1 cellular context compared by ENCODE assay signal in the genomic region with DNA sequence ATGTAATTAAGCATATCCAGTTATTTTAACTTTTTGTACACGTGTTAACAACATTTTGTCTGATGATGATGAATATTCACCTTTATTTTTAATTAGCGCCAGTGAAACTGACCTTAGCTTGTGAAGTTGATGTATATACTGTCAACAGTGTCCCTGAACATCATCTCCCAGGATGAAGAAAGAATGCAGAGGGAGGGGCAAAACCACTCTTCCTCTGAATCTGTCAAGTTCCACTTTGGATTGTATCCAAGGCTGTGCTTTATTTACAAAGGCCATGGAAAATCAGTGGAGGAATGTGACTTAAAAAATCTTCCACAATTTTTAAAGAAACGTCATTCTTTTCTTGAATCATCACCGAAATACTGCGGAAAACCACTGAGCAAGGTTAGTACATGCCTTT.
TF ChIP-seq lines count a peak whose summit lies in the region.

No MANE protein-coding gene starts in this region.

TF ChIP-seq in HepG2, 621 proteins besides CTCF, POLR2A, EP300 and RAD21 (continued from another document and continues in another):
- TF ChIP-seq ZNF614 (CRISPR knock-in tag; IDR thresholded peaks at IDR 0.05; ENCODE audit: borderline replicate concordance) (peak; percentile 80; the same call in 1 of the 2 replicates), MED8 (CRISPR knock-in tag; IDR thresholded peaks at IDR 0.05; ENCODE audit: insufficient replicate concordance) (no peak), ZNF256 (CRISPR knock-in tag; conservative IDR thresholded peaks at IDR 0.05) (no peak), XBP1 (CRISPR knock-in tag; IDR thresholded peaks at IDR 0.05) (no peak), ZNF883 (CRISPR knock-in tag; IDR thresholded peaks at IDR 0.05; ENCODE audit: not compliant biosample characterization) (no peak), RBM39 (IDR thresholded peaks at IDR 0.05; ENCODE audit: low read depth, low read length, poor library complexity, severe bottlenecking) (no peak), ZNF331 (CRISPR knock-in tag; IDR thresholded peaks at IDR 0.05) (peak; percentile 79), BCL6 (CRISPR knock-in tag; IDR thresholded peaks at IDR 0.05) (peak; percentile 83), ZNF546 (CRISPR knock-in tag; conservative IDR thresholded peaks at IDR 0.05) (no peak), MATR3 (CRISPR knock-in tag; IDR thresholded peaks at IDR 0.05) (no peak), CEBPG (CRISPR knock-in tag; IDR thresholded peaks at IDR 0.05) (peak; percentile 85), IKZF4 (CRISPR knock-in tag; IDR thresholded peaks at IDR 0.05; ENCODE audit: borderline replicate concordance, low read depth, not compliant biosample characterization) (no peak), POLR2G (IDR thresholded peaks at IDR 0.05; ENCODE audit: low read depth, low read length) (no peak), NCOR1 (IDR thresholded peaks at IDR 0.05; ENCODE audit: borderline replicate concordance, low read length) (0 out of 2 replicates have a peak, but pooled peaks have one; percentile 7), ZNF138 (CRISPR knock-in tag; IDR thresholded peaks at IDR 0.05; ENCODE audit: low read depth) (no peak), FOXM1 (CRISPR knock-in tag; IDR thresholded peaks at IDR 0.05) (no peak), MIXL1 (CRISPR knock-in tag; IDR thresholded peaks at IDR 0.05) (peak; percentile 48; the same call in 1 of the 2 replicates), ZFY (CRISPR knock-in tag; IDR thresholded peaks at IDR 0.05) (no peak), DNMT3B (CRISPR knock-in tag; conservative IDR thresholded peaks at IDR 0.05) (0 out of 2 replicates have a peak, but pooled peaks have one; percentile 73), HOXA7 (CRISPR knock-in tag; IDR thresholded peaks at IDR 0.05) (no peak), AGO2 (optimal IDR thresholded peaks at IDR 0.05; ENCODE audit: low read depth, low read length) (no peak), ZNF333 (CRISPR knock-in tag; IDR thresholded peaks at IDR 0.05; ENCODE audit: borderline replicate concordance) (no peak), MAZ (IDR thresholded peaks at IDR 0.05; ENCODE audit: borderline replicate concordance, low read depth, low read length) (peak; percentile 90; the same call in 1 of the 2 replicates), MAZ (CRISPR knock-in tag; IDR thresholded peaks at IDR 0.05; ENCODE audit: low read depth) (peak; percentile 55; the same call in 1 of the 2 replicates), ATF7 (IDR thresholded peaks at IDR 0.05) (no peak), ATF7 (CRISPR knock-in tag; IDR thresholded peaks at IDR 0.05) (no peak), SP5 (CRISPR knock-in tag; IDR thresholded peaks at IDR 0.05; ENCODE audit: borderline replicate concordance, low read depth) (peak; percentile 97), POLR2AphosphoS5 (IDR thresholded peaks at IDR 0.05; ENCODE audit: low read depth, low read length) (no peak), ZNF670 (CRISPR knock-in tag; IDR thresholded peaks at IDR 0.05; ENCODE audit: borderline replicate concordance) (no peak), GTF3A (CRISPR knock-in tag; conservative IDR thresholded peaks at IDR 0.05) (no peak), FOXA1 (IDR thresholded peaks at IDR 0.05) (no peak), FOXA1 (CRISPR knock-in tag; IDR thresholded peaks at IDR 0.05) (peak; percentile 88), ELF3 (CRISPR knock-in tag; IDR thresholded peaks at IDR 0.05) (peak; percentile 68), ZNF703 (CRISPR knock-in tag; IDR thresholded peaks at IDR 0.05; ENCODE audit: borderline replicate concordance) (no peak), HMGA1 (CRISPR knock-in tag; conservative IDR thresholded peaks at IDR 0.05) (no peak), ZNF720 (CRISPR knock-in tag; IDR thresholded peaks at IDR 0.05) (no peak), AGO1 (IDR thresholded peaks at IDR 0.05; ENCODE audit: low read depth, low read length, poor library complexity, severe bottlenecking) (no peak), SP140L (CRISPR knock-in tag; IDR thresholded peaks at IDR 0.05; ENCODE audit: borderline replicate concordance) (peak; percentile 54; the same call in 1 of the 2 replicates), KLF11 (CRISPR knock-in tag; IDR thresholded peaks at IDR 0.05) (peak; percentile 62; the same call in 1 of the 2 replicates), RARA (CRISPR knock-in tag; IDR thresholded peaks at IDR 0.05) (0 out of 2 replicates have a peak, but pooled peaks have one; percentile 18), HOXA3 (CRISPR knock-in tag; IDR thresholded peaks at IDR 0.05) (peak; percentile 49), KDM5A (IDR thresholded peaks at IDR 0.05; ENCODE audit: borderline replicate concordance, low read length) (no peak), ZMYM4 (CRISPR knock-in tag; IDR thresholded peaks at IDR 0.05) (peak; percentile 30; the same call in 1 of the 2 replicates), ZNF205 (CRISPR knock-in tag; IDR thresholded peaks at IDR 0.05) (no peak), ZBTB21 (CRISPR knock-in tag; IDR thresholded peaks at IDR 0.05) (peak; percentile 64), RCOR2 (CRISPR knock-in tag; IDR thresholded peaks at IDR 0.05) (peak; percentile 92), ZNF780A (CRISPR knock-in tag; IDR thresholded peaks at IDR 0.05) (no peak), ZNF746 (CRISPR knock-in tag; IDR thresholded peaks at IDR 0.05) (no peak)
- TF ChIP-seq, protein P1, sequence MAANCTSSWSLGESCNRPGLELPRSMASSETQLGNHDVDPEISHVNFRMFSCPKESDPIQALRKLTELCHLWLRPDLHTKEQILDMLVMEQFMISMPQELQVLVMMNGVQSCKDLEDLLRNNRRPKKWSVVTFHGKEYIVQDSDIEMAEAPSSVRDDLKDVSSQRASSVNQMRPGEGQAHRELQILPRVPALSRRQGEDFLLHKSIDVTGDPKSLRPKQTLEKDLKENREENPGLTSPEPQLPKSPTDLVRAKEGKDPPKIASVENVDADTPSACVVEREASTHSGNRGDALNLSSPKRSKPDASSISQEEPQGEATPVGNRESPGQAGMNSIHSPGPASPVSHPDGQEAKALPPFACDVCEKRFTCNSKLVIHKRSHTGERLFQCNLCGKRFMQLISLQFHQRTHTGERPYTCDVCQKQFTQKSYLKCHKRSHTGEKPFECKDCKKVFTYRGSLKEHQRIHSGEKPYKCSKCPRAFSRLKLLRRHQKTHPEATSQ (CRISPR knock-in tag; IDR thresholded peaks at IDR 0.05; ENCODE audit: borderline replicate concordance): no peak
- TF ChIP-seq, protein P2, sequence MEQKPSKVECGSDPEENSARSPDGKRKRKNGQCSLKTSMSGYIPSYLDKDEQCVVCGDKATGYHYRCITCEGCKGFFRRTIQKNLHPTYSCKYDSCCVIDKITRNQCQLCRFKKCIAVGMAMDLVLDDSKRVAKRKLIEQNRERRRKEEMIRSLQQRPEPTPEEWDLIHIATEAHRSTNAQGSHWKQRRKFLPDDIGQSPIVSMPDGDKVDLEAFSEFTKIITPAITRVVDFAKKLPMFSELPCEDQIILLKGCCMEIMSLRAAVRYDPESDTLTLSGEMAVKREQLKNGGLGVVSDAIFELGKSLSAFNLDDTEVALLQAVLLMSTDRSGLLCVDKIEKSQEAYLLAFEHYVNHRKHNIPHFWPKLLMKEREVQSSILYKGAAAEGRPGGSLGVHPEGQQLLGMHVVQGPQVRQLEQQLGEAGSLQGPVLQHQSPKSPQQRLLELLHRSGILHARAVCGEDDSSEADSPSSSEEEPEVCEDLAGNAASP (CRISPR knock-in tag; IDR thresholded peaks at IDR 0.05; ENCODE audit: borderline replicate concordance): peak; percentile 57; the same call in 1 of the 2 replicates
- TF ChIP-seq, protein P3, sequence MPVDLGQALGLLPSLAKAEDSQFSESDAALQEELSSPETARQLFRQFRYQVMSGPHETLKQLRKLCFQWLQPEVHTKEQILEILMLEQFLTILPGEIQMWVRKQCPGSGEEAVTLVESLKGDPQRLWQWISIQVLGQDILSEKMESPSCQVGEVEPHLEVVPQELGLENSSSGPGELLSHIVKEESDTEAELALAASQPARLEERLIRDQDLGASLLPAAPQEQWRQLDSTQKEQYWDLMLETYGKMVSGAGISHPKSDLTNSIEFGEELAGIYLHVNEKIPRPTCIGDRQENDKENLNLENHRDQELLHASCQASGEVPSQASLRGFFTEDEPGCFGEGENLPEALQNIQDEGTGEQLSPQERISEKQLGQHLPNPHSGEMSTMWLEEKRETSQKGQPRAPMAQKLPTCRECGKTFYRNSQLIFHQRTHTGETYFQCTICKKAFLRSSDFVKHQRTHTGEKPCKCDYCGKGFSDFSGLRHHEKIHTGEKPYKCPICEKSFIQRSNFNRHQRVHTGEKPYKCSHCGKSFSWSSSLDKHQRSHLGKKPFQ (CRISPR knock-in tag; IDR thresholded peaks at IDR 0.05; ENCODE audit: insufficient replicate concordance): no peak
- TF ChIP-seq, protein P4, sequence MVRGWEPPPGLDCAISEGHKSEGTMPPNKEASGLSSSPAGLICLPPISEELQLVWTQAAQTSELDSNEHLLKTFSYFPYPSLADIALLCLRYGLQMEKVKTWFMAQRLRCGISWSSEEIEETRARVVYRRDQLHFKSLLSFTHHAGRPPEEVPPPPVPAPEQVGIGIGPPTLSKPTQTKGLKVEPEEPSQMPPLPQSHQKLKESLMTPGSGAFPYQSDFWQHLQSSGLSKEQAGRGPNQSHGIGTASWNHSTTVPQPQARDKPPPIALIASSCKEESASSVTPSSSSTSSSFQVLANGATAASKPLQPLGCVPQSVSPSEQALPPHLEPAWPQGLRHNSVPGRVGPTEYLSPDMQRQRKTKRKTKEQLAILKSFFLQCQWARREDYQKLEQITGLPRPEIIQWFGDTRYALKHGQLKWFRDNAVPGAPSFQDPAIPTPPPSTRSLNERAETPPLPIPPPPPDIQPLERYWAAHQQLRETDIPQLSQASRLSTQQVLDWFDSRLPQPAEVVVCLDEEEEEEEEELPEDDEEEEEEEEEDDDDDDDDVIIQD (CRISPR knock-in tag; IDR thresholded peaks at IDR 0.05; ENCODE audit: low read depth): 0 out of 2 replicates have a peak, but pooled peaks have one; percentile 32
- TF ChIP-seq, protein P5, sequence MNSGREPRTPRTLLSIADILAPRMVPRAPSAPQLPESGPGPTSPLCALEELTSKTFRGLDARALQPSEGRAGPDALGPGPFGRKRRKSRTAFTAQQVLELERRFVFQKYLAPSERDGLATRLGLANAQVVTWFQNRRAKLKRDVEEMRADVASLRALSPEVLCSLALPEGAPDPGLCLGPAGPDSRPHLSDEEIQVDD (CRISPR knock-in tag; IDR thresholded peaks at IDR 0.05; ENCODE audit: borderline replicate concordance): no peak
- TF ChIP-seq, protein P6, sequence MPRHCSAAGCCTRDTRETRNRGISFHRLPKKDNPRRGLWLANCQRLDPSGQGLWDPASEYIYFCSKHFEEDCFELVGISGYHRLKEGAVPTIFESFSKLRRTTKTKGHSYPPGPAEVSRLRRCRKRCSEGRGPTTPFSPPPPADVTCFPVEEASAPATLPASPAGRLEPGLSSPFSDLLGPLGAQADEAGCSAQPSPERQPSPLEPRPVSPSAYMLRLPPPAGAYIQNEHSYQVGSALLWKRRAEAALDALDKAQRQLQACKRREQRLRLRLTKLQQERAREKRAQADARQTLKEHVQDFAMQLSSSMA (CRISPR knock-in tag; IDR thresholded peaks at IDR 0.05): no peak
- TF ChIP-seq, protein P7, sequence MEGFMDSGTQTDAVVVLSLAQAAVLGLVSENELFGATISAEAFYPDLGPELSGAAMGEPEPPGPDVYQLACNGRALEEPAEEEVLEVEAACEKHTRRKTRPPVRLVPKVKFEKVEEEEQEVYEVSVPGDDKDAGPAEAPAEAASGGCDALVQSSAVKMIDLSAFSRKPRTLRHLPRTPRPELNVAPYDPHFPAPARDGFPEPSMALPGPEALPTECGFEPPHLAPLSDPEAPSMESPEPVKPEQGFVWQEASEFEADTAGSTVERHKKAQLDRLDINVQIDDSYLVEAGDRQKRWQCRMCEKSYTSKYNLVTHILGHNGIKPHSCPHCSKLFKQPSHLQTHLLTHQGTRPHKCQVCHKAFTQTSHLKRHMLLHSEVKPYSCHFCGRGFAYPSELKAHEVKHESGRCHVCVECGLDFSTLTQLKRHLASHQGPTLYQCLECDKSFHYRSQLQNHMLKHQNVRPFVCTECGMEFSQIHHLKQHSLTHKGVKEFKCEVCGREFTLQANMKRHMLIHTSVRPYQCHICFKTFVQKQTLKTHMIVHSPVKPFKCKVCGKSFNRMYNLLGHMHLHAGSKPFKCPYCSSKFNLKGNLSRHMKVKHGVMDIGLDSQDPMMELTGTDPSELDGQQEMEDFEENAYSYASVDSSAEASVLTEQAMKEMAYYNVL (CRISPR knock-in tag; IDR thresholded peaks at IDR 0.05; ENCODE audit: borderline replicate concordance): peak; percentile 87
- TF ChIP-seq, protein P8, sequence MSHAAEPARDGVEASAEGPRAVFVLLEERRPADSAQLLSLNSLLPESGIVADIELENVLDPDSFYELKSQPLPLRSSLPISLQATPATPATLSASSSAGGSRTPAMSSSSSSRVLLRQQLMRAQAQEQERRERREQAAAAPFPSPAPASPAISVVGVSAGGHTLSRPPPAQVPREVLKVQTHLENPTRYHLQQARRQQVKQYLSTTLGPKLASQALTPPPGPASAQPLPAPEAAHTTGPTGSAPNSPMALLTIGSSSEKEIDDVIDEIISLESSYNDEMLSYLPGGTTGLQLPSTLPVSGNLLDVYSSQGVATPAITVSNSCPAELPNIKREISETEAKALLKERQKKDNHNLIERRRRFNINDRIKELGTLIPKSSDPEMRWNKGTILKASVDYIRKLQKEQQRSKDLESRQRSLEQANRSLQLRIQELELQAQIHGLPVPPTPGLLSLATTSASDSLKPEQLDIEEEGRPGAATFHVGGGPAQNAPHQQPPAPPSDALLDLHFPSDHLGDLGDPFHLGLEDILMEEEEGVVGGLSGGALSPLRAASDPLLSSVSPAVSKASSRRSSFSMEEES (CRISPR knock-in tag; IDR thresholded peaks at IDR 0.05): peak; percentile 50; the same call in 1 of the 2 replicates
- TF ChIP-seq, protein P9, sequence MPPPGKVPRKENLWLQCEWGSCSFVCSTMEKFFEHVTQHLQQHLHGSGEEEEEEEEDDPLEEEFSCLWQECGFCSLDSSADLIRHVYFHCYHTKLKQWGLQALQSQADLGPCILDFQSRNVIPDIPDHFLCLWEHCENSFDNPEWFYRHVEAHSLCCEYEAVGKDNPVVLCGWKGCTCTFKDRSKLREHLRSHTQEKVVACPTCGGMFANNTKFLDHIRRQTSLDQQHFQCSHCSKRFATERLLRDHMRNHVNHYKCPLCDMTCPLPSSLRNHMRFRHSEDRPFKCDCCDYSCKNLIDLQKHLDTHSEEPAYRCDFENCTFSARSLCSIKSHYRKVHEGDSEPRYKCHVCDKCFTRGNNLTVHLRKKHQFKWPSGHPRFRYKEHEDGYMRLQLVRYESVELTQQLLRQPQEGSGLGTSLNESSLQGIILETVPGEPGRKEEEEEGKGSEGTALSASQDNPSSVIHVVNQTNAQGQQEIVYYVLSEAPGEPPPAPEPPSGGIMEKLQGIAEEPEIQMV (CRISPR knock-in tag; IDR thresholded peaks at IDR 0.05; ENCODE audit: low read depth): no peak
- TF ChIP-seq, protein P10, sequence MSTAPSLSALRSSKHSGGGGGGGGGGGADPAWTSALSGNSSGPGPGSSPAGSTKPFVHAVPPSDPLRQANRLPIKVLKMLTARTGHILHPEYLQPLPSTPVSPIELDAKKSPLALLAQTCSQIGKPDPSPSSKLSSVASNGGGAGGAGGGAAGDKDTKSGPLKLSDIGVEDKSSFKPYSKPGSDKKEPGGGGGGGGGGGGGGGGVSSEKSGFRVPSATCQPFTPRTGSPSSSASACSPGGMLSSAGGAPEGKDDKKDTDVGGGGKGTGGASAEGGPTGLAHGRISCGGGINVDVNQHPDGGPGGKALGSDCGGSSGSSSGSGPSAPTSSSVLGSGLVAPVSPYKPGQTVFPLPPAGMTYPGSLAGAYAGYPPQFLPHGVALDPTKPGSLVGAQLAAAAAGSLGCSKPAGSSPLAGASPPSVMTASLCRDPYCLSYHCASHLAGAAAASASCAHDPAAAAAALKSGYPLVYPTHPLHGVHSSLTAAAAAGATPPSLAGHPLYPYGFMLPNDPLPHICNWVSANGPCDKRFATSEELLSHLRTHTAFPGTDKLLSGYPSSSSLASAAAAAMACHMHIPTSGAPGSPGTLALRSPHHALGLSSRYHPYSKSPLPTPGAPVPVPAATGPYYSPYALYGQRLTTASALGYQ (CRISPR knock-in tag; IDR thresholded peaks at IDR 0.05): peak; percentile 81
